22 cellular contexts compared by ENCODE assay signal in the genomic region with DNA sequence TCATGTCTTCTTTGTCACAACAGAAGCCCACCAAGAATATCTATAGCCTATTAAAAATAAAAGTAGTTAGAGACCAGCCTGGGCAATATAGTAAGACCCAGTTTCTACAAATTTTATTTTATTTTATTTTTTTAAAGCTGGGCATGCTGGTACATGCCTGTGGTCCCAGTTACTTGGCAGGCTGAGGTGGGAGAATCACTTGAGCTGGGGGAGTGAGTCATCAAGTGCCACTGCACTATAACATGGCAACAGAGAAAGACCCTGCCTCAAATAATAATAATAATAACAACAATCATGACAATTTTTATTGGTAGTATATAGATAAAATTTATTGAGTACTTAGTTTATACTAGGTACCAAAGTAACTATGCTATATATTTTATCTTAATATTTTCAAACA.
DNase-seq lines count a peak whose midpoint lies in the region; FAIRE-seq and TF ChIP-seq lines count a peak whose summit lies in the region.
"Had no signal": no experiment of that assay in that cellular context is flagged by ENCODE, and none has a peak within 500 bp of the region (broad histone marks: within the 10 kb centered on the region; RNA-seq: fewer than 3 reads in every experiment).

No MANE protein-coding gene starts in this region.

- TF ChIP-seq CTCF in astrocyte (IDR thresholded peaks at IDR 0.05; ENCODE audit: insufficient read depth, low read depth, low read length) (no peak), epithelial cell of proximal tubule (conservative IDR thresholded peaks at IDR 0.05; ENCODE audit: low read depth, low read length) (no peak), foreskin fibroblast (IDR thresholded peaks at IDR 0.05; ENCODE audit: low read depth, low read length) (no peak)

- no peak overlapping the region for H3K4me3 ChIP-seq in astrocyte (ENCODE audit: insufficient read depth, low read depth, low read length)
- H3K4me3 ChIP-seq in epithelial cell of proximal tubule (ENCODE audit: low read depth, low read length) = no peak overlapping the region
- no peak overlapping the region for H3K4me3 ChIP-seq in foreskin fibroblast (ENCODE audit: low read depth in 1 of 2, low read length in 2 of 2)
- H3K4me3 ChIP-seq: BLaER1, GM23338 had no signal

- peaks cover 3% of the 10 kb centered on the region for H3K4me1 Mint-ChIP-seq in astrocyte (ENCODE audit: low read depth, unreplicated experiment)
- H3K4me1 Mint-ChIP-seq: CD4-positive, alpha-beta memory T cell had no signal

- no peaks in the 10 kb centered on the region for H3K9me3 ChIP-seq in astrocyte (ENCODE audit: insufficient read depth, low read depth, low read length)
- H3K9me3 ChIP-seq: BLaER1 had no signal

- H3K4me2 ChIP-seq in astrocyte (ENCODE audit: low read length) = no peak overlapping the region
- H3K4me2 ChIP-seq: BLaER1, GM23338 had no signal

- peak overlapping the region; percentile 68 for H3K27ac Mint-ChIP-seq in astrocyte (ENCODE audit: unreplicated experiment)
- H3K27ac Mint-ChIP-seq: CD4-positive, alpha-beta memory T cell; GM23338 had no signal

- peak; percentile 18 for DNase-seq in ACHN
- peak; percentile 37 for DNase-seq in astrocyte (ENCODE audit: low read depth)
- peak; percentile 9 for DNase-seq in epithelial cell of proximal tubule (ENCODE audit: low read depth)
- DNase-seq in glomerular visceral epithelial cell (ENCODE audit: extremely low spot score) = peak; percentile 22
- DNase-seq in stimulated activated naive CD4-positive, alpha-beta T cell treated with Interleukin-2 at 50 U/mL for 16 hours (lab: John Stamatoyannopoulos, UW) = no peak
- DNase-seq in stimulated activated CD4-positive, alpha-beta T cell treated with anti-CD3 and anti-CD28 coated beads, Interleukin-4, amount 100 ng/mL, for 24 hours = no peak
- DNase-seq in foreskin fibroblast = no peak
- no peak for DNase-seq in DMS114 treated with DMSO at 0.1 percent for 48 hours (lab: John Stamatoyannopoulos, UW; ENCODE audit: unreplicated experiment)
- DNase-seq: CD4-positive, alpha-beta memory T cell; DMS53; NCI-H1105 treated with DMSO at 0.1 percent for 48 hours; NCI-H1694; NCI-H2107; NCI-H226; NCI-H524; NCI-H82; PC-3; RPMI8226; SHP77 treated with DMSO at 0.1 percent for 48 hours had no signal

- H3K79me2 ChIP-seq in astrocyte (ENCODE audit: insufficient read depth, low read length) = no peaks in the 10 kb centered on the region

- FAIRE-seq in astrocyte (lab: Jason Lieb, UNC) = no peak
- FAIRE-seq: GM12891 had no signal

- H3K36me3 ChIP-seq in astrocyte (ENCODE audit: insufficient read depth, low read length) = no peaks in the 10 kb centered on the region
- H3K36me3 ChIP-seq: BLaER1 had no signal

- H2AFZ ChIP-seq in astrocyte (ENCODE audit: low read depth, low read length) = no peak overlapping the region
- H2AFZ ChIP-seq: GM23338 had no signal

- no peaks in the 10 kb centered on the region for H3K9me3 Mint-ChIP-seq in astrocyte (ENCODE audit: unreplicated experiment)

- H3K27ac ChIP-seq in astrocyte (ENCODE audit: low read depth, low read length) = no peak overlapping the region
- H3K27ac ChIP-seq: BLaER1 had no signal

- H3K27me3 ChIP-seq in astrocyte (ENCODE audit: insufficient read depth, low read length) = no peaks in the 10 kb centered on the region
- H3K27me3 ChIP-seq: BLaER1 had no signal

- H3K4me3 Mint-ChIP-seq in astrocyte (ENCODE audit: unreplicated experiment) = no peak overlapping the region
- H3K4me3 Mint-ChIP-seq: CD4-positive, alpha-beta memory T cell; GM23338 had no signal

- H3K36me3 Mint-ChIP-seq in astrocyte (ENCODE audit: low read depth, unreplicated experiment) = no peaks in the 10 kb centered on the region
- H3K36me3 Mint-ChIP-seq: CD4-positive, alpha-beta memory T cell had no signal

- no peaks in the 10 kb centered on the region for H3K27me3 Mint-ChIP-seq in astrocyte (ENCODE audit: low read depth, unreplicated experiment)
- H3K27me3 Mint-ChIP-seq: CD4-positive, alpha-beta memory T cell had no signal

- in situ Hi-C loops in ACHN (cut with HindIII; ENCODE audit: low pct_ligation_motif_present, low pct_unique_long_range_greater_than_20kb, low sequenced_read_pairs) = no loop called here

- H3K4me1 ChIP-seq in astrocyte (ENCODE audit: insufficient read depth, low read length) = no peaks in the 10 kb centered on the region
- H3K4me1 ChIP-seq: BLaER1 had no signal

- H4K20me1 ChIP-seq in astrocyte (ENCODE audit: insufficient read depth, low read length) = no peaks in the 10 kb centered on the region
- H4K20me1 ChIP-seq: BLaER1 had no signal

- H3K9ac ChIP-seq in astrocyte (ENCODE audit: low read length) = no peak overlapping the region
- H3K9ac ChIP-seq: BLaER1 had no signal

Comparison
In these comparisons a context has a peak if more than half of its experiments do, and no peak if none do; other contexts are left out.
1. DNase-seq: peak in ACHN (single experiment), astrocyte (single experiment), epithelial cell of proximal tubule (single experiment) and glomerular visceral epithelial cell (single experiment); none in stimulated activated naive CD4-positive, alpha-beta T cell treated with Interleukin-2 at 50 U/mL for 16 hours (single experiment), stimulated activated CD4-positive, alpha-beta T cell treated with anti-CD3 and anti-CD28 coated beads, Interleukin-4, amount 100 ng/mL, for 24 hours (single experiment), foreskin fibroblast (0 of 2) and DMS114 treated with DMSO at 0.1 percent for 48 hours (single experiment).